2 cellular contexts compared by ENCODE assay signal in the genomic region with DNA sequence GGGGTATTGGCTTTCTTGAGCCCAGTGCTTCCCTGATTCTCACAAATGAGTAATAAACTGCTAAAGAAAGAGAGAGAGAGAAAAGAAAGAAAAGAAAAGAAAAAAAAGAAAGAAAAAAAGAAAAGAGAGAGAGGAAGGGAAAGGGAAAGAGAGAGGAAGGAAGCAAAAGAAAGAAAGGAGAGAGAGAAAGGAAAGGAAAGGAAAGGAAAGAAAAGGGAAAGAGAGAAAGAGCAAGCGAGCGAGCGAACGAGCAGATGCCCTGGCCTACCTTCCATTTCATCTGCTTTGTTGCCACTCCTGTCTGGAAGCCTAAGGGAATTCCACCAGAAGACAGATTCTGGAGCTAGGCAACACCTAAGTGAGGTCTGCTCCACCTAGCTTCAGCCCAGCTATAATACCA.
DNase-seq lines count a peak whose midpoint lies in the region; FAIRE-seq and TF ChIP-seq lines count a peak whose summit lies in the region.
"Not testable (repeated sequence)": the region's sequence is repeated elsewhere in the genome, so short reads cannot be mapped to it uniquely, and the experiment has no call there.

No MANE protein-coding gene starts in this region.

- peak; percentile 36 for FAIRE-seq in H54 (lab: Jason Lieb, UNC)

- not testable (repeated sequence) for TF ChIP-seq CTCF in HEK293 (tag by site-specific recombination; IDR thresholded peaks at IDR 0.05)

- not testable (repeated sequence) for TF ChIP-seq POLR2A in H54 (IDR thresholded peaks at IDR 0.05; ENCODE audit: low read depth, low read length)

- not testable (repeated sequence) for DNase-seq in H54 (ENCODE audit: insufficient read length, low spot score)

- CTCF ChIA-PET in HEK293 (lab: Yijun Ruan, JAX) = not testable (repeated sequence)

- not testable (repeated sequence) for H3K36me3 ChIP-seq in HEK293 (ENCODE audit: control insufficient read depth in 2 of 2, insufficient read depth in 1 of 2, low read length in 2 of 2)

- POLR2A ChIA-PET in HEK293 (lab: Yijun Ruan, JAX) = not testable (repeated sequence)

- not testable (repeated sequence) for H3K27ac ChIP-seq in HEK293 (ENCODE audit: extremely low read depth, low read depth, low read length)

- not testable (repeated sequence) for H3K9me3 ChIP-seq in HEK293 (ENCODE audit: control insufficient read depth, insufficient read depth, low read depth, low read length)

- not testable (repeated sequence) for H3K4me1 ChIP-seq in HEK293 (ENCODE audit: control insufficient read depth, insufficient read depth, low read length)

- H3K4me3 ChIP-seq in HEK293 (ENCODE audit: low read depth, low read length) = not testable (repeated sequence)

TF ChIP-seq in HEK293, 187 proteins besides CTCF, POLR2A, EP300 and RAD21:
- peak; percentile 49; the same call in 1 of the 2 replicates for TF ChIP-seq ZNF596 (tag by site-specific recombination; IDR thresholded peaks at IDR 0.05)
- peak; percentile 97 for TF ChIP-seq PRDM1 (tag by site-specific recombination; IDR thresholded peaks at IDR 0.05)
